In genomic region chr6:81929828-81930227, GRCh38 we compare ENCODE assay signal across 25 cellular contexts.
DNase-seq lines count a peak whose midpoint lies in the region; ATAC-seq and TF ChIP-seq lines count a peak whose summit lies in the region.
"Had no signal": no experiment of that assay in that cellular context is flagged by ENCODE, and none has a peak within 500 bp of the region (broad histone marks: within the 10 kb centered on the region; RNA-seq: fewer than 3 reads in every experiment).

No MANE protein-coding gene starts in this region.

- H3K9me1 ChIP-seq in IMR-90 (ENCODE audit: insufficient read depth, low read length): peaks cover 3% of the 10 kb centered on the region; the same call in 1 of the 2 replicates

- H4K20me1 ChIP-seq in IMR-90 (ENCODE audit: insufficient read depth, low read length): no peaks in the 10 kb centered on the region

- H3K4me1 ChIP-seq in IMR-90 (ENCODE audit: control insufficient read depth, insufficient read depth, low read length): peaks cover 4% of the 10 kb centered on the region; the same call in 1 of the 2 replicates
- no peaks in the 10 kb centered on the region for H3K4me1 ChIP-seq in left lung

- no peak overlapping the region for H3K4me2 ChIP-seq in IMR-90 (ENCODE audit: low read depth, low read length)

- TF ChIP-seq CTCF in AG09309 (IDR thresholded peaks at IDR 0.05; ENCODE audit: control insufficient read depth, insufficient read depth, low read depth, low read length, missing control alignments): no peak
- no peak for TF ChIP-seq CTCF in IMR-90 (conservative IDR thresholded peaks at IDR 0.05; ENCODE audit: low read depth, low read length)
- no peak for TF ChIP-seq CTCF in choroid plexus epithelial cell (conservative IDR thresholded peaks at IDR 0.05; ENCODE audit: low read depth, low read length)
- no peak for TF ChIP-seq CTCF in left lung (IDR thresholded peaks at IDR 0.05)

- intact Hi-C loops in IMR-90 (cut with micrococcal nuclease) (no loop called here), left lung (cut with DNase I) (no loop called here)

- no peaks in the 10 kb centered on the region for H3K9me3 Mint-ChIP-seq in T-helper 2 cell treated with Interferon-gamma antibody and Interleukin-4, amounts not matched to agents 5 μg/mL and 100 μg/mL, for 36 hours
- H3K9me3 Mint-ChIP-seq: activated B cell treated with CpG ODN at 0.5 μM for 24 hours, type B pancreatic cell had no signal

- CTCF ChIA-PET in IMR-90 (lab: Yijun Ruan, JAX): interaction anchor here (0.6 kb wide), 1 partner anchor 9 kb away, joined by 5 read pairs; no protein-coding TSS in a partner anchor

- H3K27me3 Mint-ChIP-seq in T-helper 2 cell treated with Interferon-gamma antibody and Interleukin-4, amounts not matched to agents 5 μg/mL and 100 μg/mL, for 36 hours (ENCODE audit: low read depth): no peaks in the 10 kb centered on the region
- H3K27me3 Mint-ChIP-seq: activated B cell treated with CpG ODN at 0.5 μM for 24 hours; IgD-negative memory B cell; naive thymus-derived CD4-positive, alpha-beta T cell; type B pancreatic cell had no signal

- no peak overlapping the region for H3K9ac ChIP-seq in IMR-90 (ENCODE audit: low read depth, low read length)

- DNase-seq in AG09309 (ENCODE audit: low read depth): peak; percentile 47
- peak; percentile 21 for DNase-seq in IMR-90
- peak; percentile 62 for DNase-seq in choroid plexus epithelial cell (ENCODE audit: low read depth)
- peak in 1 of 2 donors; percentile 30 for DNase-seq in left lung
- DNase-seq in T-helper 2 cell treated with Interferon-gamma antibody and Interleukin-4, amounts not matched to agents 5 μg/mL and 100 μg/mL, for 36 hours (ENCODE audit: low spot score): no peak
- no peak for DNase-seq in NCI-H1105 (lab: John Stamatoyannopoulos, UW)
- DNase-seq in CD1c-positive myeloid dendritic cell (ENCODE audit: extremely low spot score): no peak
- DNase-seq in medulla oblongata (ENCODE audit: extremely low spot score): no peak
- DNase-seq: activated B cell treated with CpG ODN at 0.5 μM for 24 hours; activated CD4-positive, alpha-beta T cell treated with anti-CD3 and anti-CD28 coated beads, Interleukin-2, amount 50 U/mL, for 48 hours; activated effector memory CD4-positive, alpha-beta T cell treated with anti-CD3 and anti-CD28 coated beads, Interleukin-2, amount 50 U/mL, for 16 hours; central memory CD4-positive, alpha-beta T cell; H9; MM.1S; naive thymus-derived CD4-positive, alpha-beta T cell; NCI-H1436 treated with DMSO at 0.1 percent for 48 hours; NCI-H2171; NCI-H526 treated with DMSO at 0.1 percent for 48 hours; occipital lobe; retina had no signal

- no peaks in the 10 kb centered on the region for H3K36me3 Mint-ChIP-seq in T-helper 2 cell treated with Interferon-gamma antibody and Interleukin-4, amounts not matched to agents 5 μg/mL and 100 μg/mL, for 36 hours (ENCODE audit: low read depth)
- H3K36me3 Mint-ChIP-seq: CD14-positive monocyte; IgD-negative memory B cell; naive thymus-derived CD4-positive, alpha-beta T cell; type B pancreatic cell had no signal

- WGBS in IMR-90 (ENCODE audit: extremely low coverage in 2 of 2, insufficient read length in 1 of 2), 2 experiments: 73% methylated on average over 2 of the region's 3 CpGs; no CpG with 5 or more reads in 1 of the 2 experiments

- no peak overlapping the region for H2BK15ac ChIP-seq in IMR-90 (ENCODE audit: low read depth, low read length)

- no peak overlapping the region for H3K18ac ChIP-seq in IMR-90 (ENCODE audit: low read depth, low read length)

- no peak for ATAC-seq in IMR-90 (ENCODE audit: low read depth)
- ATAC-seq in left lung: peak; percentile 52
- ATAC-seq: naive thymus-derived CD4-positive, alpha-beta T cell had no signal

- H4K5ac ChIP-seq in IMR-90 (ENCODE audit: low read depth, low read length): no peak overlapping the region

- H3K79me1 ChIP-seq in IMR-90 (ENCODE audit: low read depth in 1 of 2, low read length in 2 of 2): no peaks in the 10 kb centered on the region

- H3K23ac ChIP-seq in IMR-90 (ENCODE audit: low read depth, low read length): no peak overlapping the region

- H3K14ac ChIP-seq in IMR-90 (replicated peaks; ENCODE audit: low read depth, low read length): no peak overlapping the region; the same call in 1 of the 2 replicates

- H3K4ac ChIP-seq in IMR-90 (ENCODE audit: low read depth, low read length): no peak overlapping the region

- TF ChIP-seq POLR2A in IMR-90 (IDR thresholded peaks at IDR 0.05; ENCODE audit: low read depth, low read length): no peak

- no peak for TF ChIP-seq RAD21 in IMR-90 (IDR thresholded peaks at IDR 0.05; ENCODE audit: low read length)

- H3K27me3 ChIP-seq in IMR-90 (ENCODE audit: control insufficient read depth, insufficient read depth, low read length): no peaks in the 10 kb centered on the region
- no peaks in the 10 kb centered on the region for H3K27me3 ChIP-seq in left lung

- H3K4me3 ChIP-seq in AG09309 (ENCODE audit: control insufficient read depth, low read depth, low read length): no peak overlapping the region
- H3K4me3 ChIP-seq in IMR-90 (ENCODE audit: insufficient read depth, low read depth, low read length): no peak overlapping the region
- no peak overlapping the region for H3K4me3 ChIP-seq in choroid plexus epithelial cell (ENCODE audit: low read depth, low read length)
- no peak overlapping the region for H3K4me3 ChIP-seq in left lung

- no peak overlapping the region for H4K91ac ChIP-seq in IMR-90 (ENCODE audit: insufficient read depth, low read depth, low read length)

- no peak overlapping the region for H3K4me3 Mint-ChIP-seq in T-helper 2 cell treated with Interferon-gamma antibody and Interleukin-4, amounts not matched to agents 5 μg/mL and 100 μg/mL, for 36 hours
- H3K4me3 Mint-ChIP-seq: activated B cell treated with CpG ODN at 0.5 μM for 24 hours; CD14-positive monocyte; H9; IgD-negative memory B cell; naive thymus-derived CD4-positive, alpha-beta T cell; type B pancreatic cell had no signal

- H2BK120ac ChIP-seq in IMR-90 (ENCODE audit: low read depth, low read length): no peak overlapping the region

- dilution Hi-C loops in IMR-90 (cut with HindIII; ENCODE audit: low sequenced_read_pairs, unreplicated experiment): no loop called here

- H3K27ac ChIP-seq in IMR-90 (ENCODE audit: insufficient read depth, low read length) (no peak overlapping the region), left lung (no peak overlapping the region)
- H3K27ac ChIP-seq: epithelial cell of prostate, RWPE1 had no signal

- no peak overlapping the region for H2BK5ac ChIP-seq in IMR-90 (ENCODE audit: low read depth, low read length, poor library complexity, severe bottlenecking)

- no peak overlapping the region for H2AK9ac ChIP-seq in IMR-90 (replicated peaks; ENCODE audit: low read depth, low read length, poor library complexity)

- in situ Hi-C loops in IMR-90 (cut with MboI; ENCODE audit: low sequenced_read_pairs): no loop called here

- H2AK5ac ChIP-seq in IMR-90 (ENCODE audit: low read depth, low read length): no peak overlapping the region

- no peak overlapping the region for H2BK20ac ChIP-seq in IMR-90 (ENCODE audit: low read depth, low read length)

- no peaks in the 10 kb centered on the region for H3K4me1 Mint-ChIP-seq in T-helper 2 cell treated with Interferon-gamma antibody and Interleukin-4, amounts not matched to agents 5 μg/mL and 100 μg/mL, for 36 hours (ENCODE audit: low read depth)
- H3K4me1 Mint-ChIP-seq: activated B cell treated with CpG ODN at 0.5 μM for 24 hours; CD14-positive monocyte; IgD-negative memory B cell; naive thymus-derived CD4-positive, alpha-beta T cell had no signal

- BruUV-seq in IMR-90 (replicated peaks; lab: Mats Ljungman, UMichigan): no TSS peak

- H3K36me3 ChIP-seq in IMR-90 (ENCODE audit: control insufficient read depth, insufficient read depth, low read length) (no peaks in the 10 kb centered on the region), left lung (no peaks in the 10 kb centered on the region)

- POLR2A ChIA-PET in IMR-90 (lab: Charles Lee; ENCODE audit: unreplicated experiment): no interaction called here

- no peak overlapping the region for H3K56ac ChIP-seq in IMR-90 (ENCODE audit: extremely low read depth, insufficient read depth, low read length)

- H3K9me3 ChIP-seq in IMR-90 (ENCODE audit: control insufficient read depth, insufficient read depth, low read length) (no peaks in the 10 kb centered on the region), left lung (no peaks in the 10 kb centered on the region)

- H2AFZ ChIP-seq in IMR-90 (replicated peaks; ENCODE audit: low read length, poor library complexity): no peak overlapping the region

- no peak overlapping the region for H4K8ac ChIP-seq in IMR-90 (ENCODE audit: low read depth in 2 of 2, low read length in 2 of 2)

- H3K27ac Mint-ChIP-seq in T-helper 2 cell treated with Interferon-gamma antibody and Interleukin-4, amounts not matched to agents 5 μg/mL and 100 μg/mL, for 36 hours: no peak overlapping the region
- H3K27ac Mint-ChIP-seq: activated B cell treated with CpG ODN at 0.5 μM for 24 hours; CD14-positive monocyte; H9; IgD-negative memory B cell; naive thymus-derived CD4-positive, alpha-beta T cell; type B pancreatic cell had no signal

TF ChIP-seq in IMR-90, 13 proteins besides CTCF, POLR2A, EP300 and RAD21:
- TF ChIP-seq FOS (IDR thresholded peaks at IDR 0.05; ENCODE audit: low read depth, low read length) (no peak), MXI1 (IDR thresholded peaks at IDR 0.05; ENCODE audit: borderline replicate concordance, low read depth, low read length) (no peak), MAFK (IDR thresholded peaks at IDR 0.05; ENCODE audit: low read depth, low read length) (no peak), SMC3 (IDR thresholded peaks at IDR 0.05; ENCODE audit: low read depth, low read length) (no peak), BHLHE40 (IDR thresholded peaks at IDR 0.05; ENCODE audit: low read depth, low read length) (no peak), RCOR1 (IDR thresholded peaks at IDR 0.05; ENCODE audit: insufficient replicate concordance, low read length) (no peak), CEBPB (IDR thresholded peaks at IDR 0.05; ENCODE audit: low read depth, low read length) (no peak)

Comparison
In these comparisons a context has a peak if more than half of its experiments do, and no peak if none do; other contexts are left out.
1. DNase-seq: peak in AG09309 (single experiment), IMR-90 (single experiment) and choroid plexus epithelial cell (single experiment); none in T-helper 2 cell treated with Interferon-gamma antibody and Interleukin-4, amounts not matched to agents 5 μg/mL and 100 μg/mL, for 36 hours (single experiment), NCI-H1105 (single experiment), CD1c-positive myeloid dendritic cell (single experiment) and medulla oblongata (single experiment).